In the genomic region with DNA sequence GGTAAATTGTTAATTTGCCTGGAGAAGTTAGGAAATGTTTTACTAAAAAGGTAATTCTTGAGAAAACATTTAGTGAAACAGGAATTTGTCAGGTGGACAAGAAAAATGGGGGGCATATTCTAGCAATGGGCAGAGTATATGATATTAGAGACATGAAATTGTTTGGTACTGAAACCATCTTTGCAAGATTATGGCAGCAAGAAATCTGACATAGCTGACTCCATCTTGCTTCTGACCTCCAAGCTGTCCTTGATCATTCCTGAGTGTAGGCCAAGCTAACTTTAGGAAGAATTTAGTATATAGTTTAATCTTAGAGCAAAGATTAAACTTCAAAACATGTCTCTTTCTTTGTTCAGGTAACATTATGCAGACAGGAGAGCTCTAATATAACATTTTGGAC, we compare ENCODE assay signal across 1 cellular context.
TF ChIP-seq lines count a peak whose summit lies in the region.

No MANE protein-coding gene starts in this region.

TF ChIP-seq in K562, 482 proteins besides CTCF, POLR2A, EP300 and RAD21 (continued from another document and continues in another):
- TF ChIP-seq, protein P1, sequence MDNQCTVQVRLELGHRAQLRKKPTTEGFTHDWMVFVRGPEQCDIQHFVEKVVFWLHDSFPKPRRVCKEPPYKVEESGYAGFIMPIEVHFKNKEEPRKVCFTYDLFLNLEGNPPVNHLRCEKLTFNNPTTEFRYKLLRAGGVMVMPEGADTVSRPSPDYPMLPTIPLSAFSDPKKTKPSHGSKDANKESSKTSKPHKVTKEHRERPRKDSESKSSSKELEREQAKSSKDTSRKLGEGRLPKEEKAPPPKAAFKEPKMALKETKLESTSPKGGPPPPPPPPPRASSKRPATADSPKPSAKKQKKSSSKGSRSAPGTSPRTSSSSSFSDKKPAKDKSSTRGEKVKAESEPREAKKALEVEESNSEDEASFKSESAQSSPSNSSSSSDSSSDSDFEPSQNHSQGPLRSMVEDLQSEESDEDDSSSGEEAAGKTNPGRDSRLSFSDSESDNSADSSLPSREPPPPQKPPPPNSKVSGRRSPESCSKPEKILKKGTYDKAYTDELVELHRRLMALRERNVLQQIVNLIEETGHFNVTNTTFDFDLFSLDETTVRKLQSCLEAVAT (IDR thresholded peaks at IDR 0.05): no peak
- TF ChIP-seq, protein P2, sequence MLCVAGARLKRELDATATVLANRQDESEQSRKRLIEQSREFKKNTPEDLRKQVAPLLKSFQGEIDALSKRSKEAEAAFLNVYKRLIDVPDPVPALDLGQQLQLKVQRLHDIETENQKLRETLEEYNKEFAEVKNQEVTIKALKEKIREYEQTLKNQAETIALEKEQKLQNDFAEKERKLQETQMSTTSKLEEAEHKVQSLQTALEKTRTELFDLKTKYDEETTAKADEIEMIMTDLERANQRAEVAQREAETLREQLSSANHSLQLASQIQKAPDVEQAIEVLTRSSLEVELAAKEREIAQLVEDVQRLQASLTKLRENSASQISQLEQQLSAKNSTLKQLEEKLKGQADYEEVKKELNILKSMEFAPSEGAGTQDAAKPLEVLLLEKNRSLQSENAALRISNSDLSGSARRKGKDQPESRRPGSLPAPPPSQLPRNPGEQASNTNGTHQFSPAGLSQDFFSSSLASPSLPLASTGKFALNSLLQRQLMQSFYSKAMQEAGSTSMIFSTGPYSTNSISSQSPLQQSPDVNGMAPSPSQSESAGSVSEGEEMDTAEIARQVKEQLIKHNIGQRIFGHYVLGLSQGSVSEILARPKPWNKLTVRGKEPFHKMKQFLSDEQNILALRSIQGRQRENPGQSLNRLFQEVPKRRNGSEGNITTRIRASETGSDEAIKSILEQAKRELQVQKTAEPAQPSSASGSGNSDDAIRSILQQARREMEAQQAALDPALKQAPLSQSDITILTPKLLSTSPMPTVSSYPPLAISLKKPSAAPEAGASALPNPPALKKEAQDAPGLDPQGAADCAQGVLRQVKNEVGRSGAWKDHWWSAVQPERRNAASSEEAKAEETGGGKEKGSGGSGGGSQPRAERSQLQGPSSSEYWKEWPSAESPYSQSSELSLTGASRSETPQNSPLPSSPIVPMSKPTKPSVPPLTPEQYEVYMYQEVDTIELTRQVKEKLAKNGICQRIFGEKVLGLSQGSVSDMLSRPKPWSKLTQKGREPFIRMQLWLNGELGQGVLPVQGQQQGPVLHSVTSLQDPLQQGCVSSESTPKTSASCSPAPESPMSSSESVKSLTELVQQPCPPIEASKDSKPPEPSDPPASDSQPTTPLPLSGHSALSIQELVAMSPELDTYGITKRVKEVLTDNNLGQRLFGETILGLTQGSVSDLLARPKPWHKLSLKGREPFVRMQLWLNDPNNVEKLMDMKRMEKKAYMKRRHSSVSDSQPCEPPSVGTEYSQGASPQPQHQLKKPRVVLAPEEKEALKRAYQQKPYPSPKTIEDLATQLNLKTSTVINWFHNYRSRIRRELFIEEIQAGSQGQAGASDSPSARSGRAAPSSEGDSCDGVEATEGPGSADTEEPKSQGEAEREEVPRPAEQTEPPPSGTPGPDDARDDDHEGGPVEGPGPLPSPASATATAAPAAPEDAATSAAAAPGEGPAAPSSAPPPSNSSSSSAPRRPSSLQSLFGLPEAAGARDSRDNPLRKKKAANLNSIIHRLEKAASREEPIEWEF (CRISPR knock-in tag; IDR thresholded peaks at IDR 0.05): no peak
- TF ChIP-seq FIP1L1 (IDR thresholded peaks at IDR 0.05; ENCODE audit: low read depth, low read length, poor library complexity, severe bottlenecking) (no peak), ZNF696 (CRISPR knock-in tag; conservative IDR thresholded peaks at IDR 0.05) (no peak), CTBP1 (IDR thresholded peaks at IDR 0.05; ENCODE audit: borderline replicate concordance) (no peak), DDX20 (tag; IDR thresholded peaks at IDR 0.05; ENCODE audit: low read depth) (no peak), TEAD2 (tag; IDR thresholded peaks at IDR 0.05) (no peak), SIN3A (IDR thresholded peaks at IDR 0.05; ENCODE audit: borderline replicate concordance in 2 of 2, control insufficient read depth in 1 of 2, low read depth in 2 of 2, low read length in 2 of 2) (no peak), MCM7 (IDR thresholded peaks at IDR 0.05) (no peak), MEF2D (tag; conservative IDR thresholded peaks at IDR 0.05; ENCODE audit: low read depth) (no peak), HEY1 (CRISPR knock-in tag; IDR thresholded peaks at IDR 0.05; ENCODE audit: borderline replicate concordance) (no peak), PTRF (tag; IDR thresholded peaks at IDR 0.05) (peak; percentile 76), RB1 (IDR thresholded peaks at IDR 0.05; ENCODE audit: low read depth) (no peak), ZNF263 (CRISPR knock-in tag; IDR thresholded peaks at IDR 0.05; ENCODE audit: borderline replicate concordance) (no peak), NBN (IDR thresholded peaks at IDR 0.05; ENCODE audit: low read depth) (no peak), LCOR (CRISPR knock-in tag; IDR thresholded peaks at IDR 0.05) (no peak), SMAD4 (CRISPR knock-in tag; conservative IDR thresholded peaks at IDR 0.05) (0 out of 2 replicates have a peak, but pooled peaks have one; percentile 33), TBP (optimal IDR thresholded peaks at IDR 0.05; ENCODE audit: low read depth, low read length) (no peak), KLF1 (tag; IDR thresholded peaks at IDR 0.05) (no peak)
- TF ChIP-seq, protein P3, sequence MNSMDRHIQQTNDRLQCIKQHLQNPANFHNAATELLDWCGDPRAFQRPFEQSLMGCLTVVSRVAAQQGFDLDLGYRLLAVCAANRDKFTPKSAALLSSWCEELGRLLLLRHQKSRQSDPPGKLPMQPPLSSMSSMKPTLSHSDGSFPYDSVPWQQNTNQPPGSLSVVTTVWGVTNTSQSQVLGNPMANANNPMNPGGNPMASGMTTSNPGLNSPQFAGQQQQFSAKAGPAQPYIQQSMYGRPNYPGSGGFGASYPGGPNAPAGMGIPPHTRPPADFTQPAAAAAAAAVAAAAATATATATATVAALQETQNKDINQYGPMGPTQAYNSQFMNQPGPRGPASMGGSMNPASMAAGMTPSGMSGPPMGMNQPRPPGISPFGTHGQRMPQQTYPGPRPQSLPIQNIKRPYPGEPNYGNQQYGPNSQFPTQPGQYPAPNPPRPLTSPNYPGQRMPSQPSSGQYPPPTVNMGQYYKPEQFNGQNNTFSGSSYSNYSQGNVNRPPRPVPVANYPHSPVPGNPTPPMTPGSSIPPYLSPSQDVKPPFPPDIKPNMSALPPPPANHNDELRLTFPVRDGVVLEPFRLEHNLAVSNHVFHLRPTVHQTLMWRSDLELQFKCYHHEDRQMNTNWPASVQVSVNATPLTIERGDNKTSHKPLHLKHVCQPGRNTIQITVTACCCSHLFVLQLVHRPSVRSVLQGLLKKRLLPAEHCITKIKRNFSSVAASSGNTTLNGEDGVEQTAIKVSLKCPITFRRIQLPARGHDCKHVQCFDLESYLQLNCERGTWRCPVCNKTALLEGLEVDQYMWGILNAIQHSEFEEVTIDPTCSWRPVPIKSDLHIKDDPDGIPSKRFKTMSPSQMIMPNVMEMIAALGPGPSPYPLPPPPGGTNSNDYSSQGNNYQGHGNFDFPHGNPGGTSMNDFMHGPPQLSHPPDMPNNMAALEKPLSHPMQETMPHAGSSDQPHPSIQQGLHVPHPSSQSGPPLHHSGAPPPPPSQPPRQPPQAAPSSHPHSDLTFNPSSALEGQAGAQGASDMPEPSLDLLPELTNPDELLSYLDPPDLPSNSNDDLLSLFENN (IDR thresholded peaks at IDR 0.05; ENCODE audit: low read depth in 2 of 2, low read length in 2 of 2): no peak
- TF ChIP-seq, protein P4, sequence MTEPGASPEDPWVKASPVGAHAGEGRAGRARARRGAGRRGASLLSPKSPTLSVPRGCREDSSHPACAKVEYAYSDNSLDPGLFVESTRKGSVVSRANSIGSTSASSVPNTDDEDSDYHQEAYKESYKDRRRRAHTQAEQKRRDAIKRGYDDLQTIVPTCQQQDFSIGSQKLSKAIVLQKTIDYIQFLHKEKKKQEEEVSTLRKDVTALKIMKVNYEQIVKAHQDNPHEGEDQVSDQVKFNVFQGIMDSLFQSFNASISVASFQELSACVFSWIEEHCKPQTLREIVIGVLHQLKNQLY (CRISPR knock-in tag; conservative IDR thresholded peaks at IDR 0.05): no peak
- TF ChIP-seq, protein P5, sequence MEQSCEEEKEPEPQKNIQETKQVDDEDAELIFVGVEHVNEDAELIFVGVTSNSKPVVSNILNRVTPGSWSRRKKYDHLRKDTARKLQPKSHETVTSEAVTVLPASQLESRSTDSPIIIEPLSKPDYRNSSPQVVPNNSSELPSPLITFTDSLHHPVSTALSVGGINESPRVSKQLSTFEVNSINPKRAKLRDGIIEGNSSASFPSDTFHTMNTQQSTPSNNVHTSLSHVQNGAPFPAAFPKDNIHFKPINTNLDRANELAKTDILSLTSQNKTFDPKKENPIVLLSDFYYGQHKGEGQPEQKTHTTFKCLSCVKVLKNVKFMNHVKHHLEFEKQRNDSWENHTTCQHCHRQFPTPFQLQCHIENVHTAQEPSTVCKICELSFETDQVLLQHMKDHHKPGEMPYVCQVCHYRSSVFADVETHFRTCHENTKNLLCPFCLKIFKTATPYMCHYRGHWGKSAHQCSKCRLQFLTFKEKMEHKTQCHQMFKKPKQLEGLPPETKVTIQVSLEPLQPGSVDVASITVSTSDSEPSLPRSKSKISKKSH (CRISPR knock-in tag; IDR thresholded peaks at IDR 0.05): no peak
- TF ChIP-seq, protein P6, sequence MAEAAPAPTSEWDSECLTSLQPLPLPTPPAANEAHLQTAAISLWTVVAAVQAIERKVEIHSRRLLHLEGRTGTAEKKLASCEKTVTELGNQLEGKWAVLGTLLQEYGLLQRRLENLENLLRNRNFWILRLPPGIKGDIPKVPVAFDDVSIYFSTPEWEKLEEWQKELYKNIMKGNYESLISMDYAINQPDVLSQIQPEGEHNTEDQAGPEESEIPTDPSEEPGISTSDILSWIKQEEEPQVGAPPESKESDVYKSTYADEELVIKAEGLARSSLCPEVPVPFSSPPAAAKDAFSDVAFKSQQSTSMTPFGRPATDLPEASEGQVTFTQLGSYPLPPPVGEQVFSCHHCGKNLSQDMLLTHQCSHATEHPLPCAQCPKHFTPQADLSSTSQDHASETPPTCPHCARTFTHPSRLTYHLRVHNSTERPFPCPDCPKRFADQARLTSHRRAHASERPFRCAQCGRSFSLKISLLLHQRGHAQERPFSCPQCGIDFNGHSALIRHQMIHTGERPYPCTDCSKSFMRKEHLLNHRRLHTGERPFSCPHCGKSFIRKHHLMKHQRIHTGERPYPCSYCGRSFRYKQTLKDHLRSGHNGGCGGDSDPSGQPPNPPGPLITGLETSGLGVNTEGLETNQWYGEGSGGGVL (CRISPR knock-in tag; IDR thresholded peaks at IDR 0.05): no peak
- TF ChIP-seq, protein P7, sequence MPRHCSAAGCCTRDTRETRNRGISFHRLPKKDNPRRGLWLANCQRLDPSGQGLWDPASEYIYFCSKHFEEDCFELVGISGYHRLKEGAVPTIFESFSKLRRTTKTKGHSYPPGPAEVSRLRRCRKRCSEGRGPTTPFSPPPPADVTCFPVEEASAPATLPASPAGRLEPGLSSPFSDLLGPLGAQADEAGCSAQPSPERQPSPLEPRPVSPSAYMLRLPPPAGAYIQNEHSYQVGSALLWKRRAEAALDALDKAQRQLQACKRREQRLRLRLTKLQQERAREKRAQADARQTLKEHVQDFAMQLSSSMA (CRISPR knock-in tag; IDR thresholded peaks at IDR 0.05): no peak
- TF ChIP-seq, protein P8, sequence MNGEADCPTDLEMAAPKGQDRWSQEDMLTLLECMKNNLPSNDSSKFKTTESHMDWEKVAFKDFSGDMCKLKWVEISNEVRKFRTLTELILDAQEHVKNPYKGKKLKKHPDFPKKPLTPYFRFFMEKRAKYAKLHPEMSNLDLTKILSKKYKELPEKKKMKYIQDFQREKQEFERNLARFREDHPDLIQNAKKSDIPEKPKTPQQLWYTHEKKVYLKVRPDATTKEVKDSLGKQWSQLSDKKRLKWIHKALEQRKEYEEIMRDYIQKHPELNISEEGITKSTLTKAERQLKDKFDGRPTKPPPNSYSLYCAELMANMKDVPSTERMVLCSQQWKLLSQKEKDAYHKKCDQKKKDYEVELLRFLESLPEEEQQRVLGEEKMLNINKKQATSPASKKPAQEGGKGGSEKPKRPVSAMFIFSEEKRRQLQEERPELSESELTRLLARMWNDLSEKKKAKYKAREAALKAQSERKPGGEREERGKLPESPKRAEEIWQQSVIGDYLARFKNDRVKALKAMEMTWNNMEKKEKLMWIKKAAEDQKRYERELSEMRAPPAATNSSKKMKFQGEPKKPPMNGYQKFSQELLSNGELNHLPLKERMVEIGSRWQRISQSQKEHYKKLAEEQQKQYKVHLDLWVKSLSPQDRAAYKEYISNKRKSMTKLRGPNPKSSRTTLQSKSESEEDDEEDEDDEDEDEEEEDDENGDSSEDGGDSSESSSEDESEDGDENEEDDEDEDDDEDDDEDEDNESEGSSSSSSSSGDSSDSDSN (IDR thresholded peaks at IDR 0.05; ENCODE audit: borderline replicate concordance in 1 of 2, low read depth in 2 of 2, low read length in 2 of 2): no peak
- TF ChIP-seq, protein P9, sequence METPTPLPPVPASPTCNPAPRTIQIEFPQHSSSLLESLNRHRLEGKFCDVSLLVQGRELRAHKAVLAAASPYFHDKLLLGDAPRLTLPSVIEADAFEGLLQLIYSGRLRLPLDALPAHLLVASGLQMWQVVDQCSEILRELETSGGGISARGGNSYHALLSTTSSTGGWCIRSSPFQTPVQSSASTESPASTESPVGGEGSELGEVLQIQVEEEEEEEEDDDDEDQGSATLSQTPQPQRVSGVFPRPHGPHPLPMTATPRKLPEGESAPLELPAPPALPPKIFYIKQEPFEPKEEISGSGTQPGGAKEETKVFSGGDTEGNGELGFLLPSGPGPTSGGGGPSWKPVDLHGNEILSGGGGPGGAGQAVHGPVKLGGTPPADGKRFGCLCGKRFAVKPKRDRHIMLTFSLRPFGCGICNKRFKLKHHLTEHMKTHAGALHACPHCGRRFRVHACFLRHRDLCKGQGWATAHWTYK (CRISPR knock-in tag; IDR thresholded peaks at IDR 0.05): no peak
- TF ChIP-seq, protein P10, sequence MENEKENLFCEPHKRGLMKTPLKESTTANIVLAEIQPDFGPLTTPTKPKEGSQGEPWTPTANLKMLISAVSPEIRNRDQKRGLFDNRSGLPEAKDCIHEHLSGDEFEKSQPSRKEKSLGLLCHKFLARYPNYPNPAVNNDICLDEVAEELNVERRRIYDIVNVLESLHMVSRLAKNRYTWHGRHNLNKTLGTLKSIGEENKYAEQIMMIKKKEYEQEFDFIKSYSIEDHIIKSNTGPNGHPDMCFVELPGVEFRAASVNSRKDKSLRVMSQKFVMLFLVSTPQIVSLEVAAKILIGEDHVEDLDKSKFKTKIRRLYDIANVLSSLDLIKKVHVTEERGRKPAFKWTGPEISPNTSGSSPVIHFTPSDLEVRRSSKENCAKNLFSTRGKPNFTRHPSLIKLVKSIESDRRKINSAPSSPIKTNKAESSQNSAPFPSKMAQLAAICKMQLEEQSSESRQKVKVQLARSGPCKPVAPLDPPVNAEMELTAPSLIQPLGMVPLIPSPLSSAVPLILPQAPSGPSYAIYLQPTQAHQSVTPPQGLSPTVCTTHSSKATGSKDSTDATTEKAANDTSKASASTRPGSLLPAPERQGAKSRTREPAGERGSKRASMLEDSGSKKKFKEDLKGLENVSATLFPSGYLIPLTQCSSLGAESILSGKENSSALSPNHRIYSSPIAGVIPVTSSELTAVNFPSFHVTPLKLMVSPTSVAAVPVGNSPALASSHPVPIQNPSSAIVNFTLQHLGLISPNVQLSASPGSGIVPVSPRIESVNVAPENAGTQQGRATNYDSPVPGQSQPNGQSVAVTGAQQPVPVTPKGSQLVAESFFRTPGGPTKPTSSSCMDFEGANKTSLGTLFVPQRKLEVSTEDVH (IDR thresholded peaks at IDR 0.05; ENCODE audit: low read depth, partially characterized antibody): no peak
